Comparison of ENCODE assay signal across 17 cellular contexts in the genomic region with DNA sequence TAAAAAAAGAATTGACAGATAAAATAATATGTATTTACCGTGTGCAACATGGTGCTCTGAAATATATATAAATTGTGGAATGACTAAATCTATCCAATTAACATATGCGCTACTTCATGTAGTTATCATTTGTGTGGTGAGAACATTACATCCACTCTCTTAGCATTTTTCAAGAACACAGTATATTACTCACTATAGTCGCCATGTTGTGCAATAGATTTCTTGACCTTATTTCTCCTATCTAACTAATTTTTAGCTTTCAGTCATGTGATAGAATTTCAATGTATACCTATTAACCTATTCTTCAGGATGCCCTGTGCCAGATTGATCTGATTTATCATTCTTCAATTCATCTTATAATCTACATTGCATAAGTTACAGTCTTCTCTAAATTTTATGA.
"Had no signal": no experiment of that assay in that cellular context is flagged by ENCODE, and none has a peak within 500 bp of the region (broad histone marks: within the 10 kb centered on the region; RNA-seq: fewer than 3 reads in every experiment).

No MANE protein-coding gene starts in this region.

- DNase-seq: effector memory CD8-positive, alpha-beta T cell; immature natural killer cell; kidney; left cardiac atrium; left ventricle myocardium inferior; lower lobe of right lung; midbrain; occipital lobe; psoas muscle; retina; stimulated activated naive CD4-positive, alpha-beta T cell; trophoblast cell had no signal

- H3K36me3 ChIP-seq: gastroesophageal sphincter, left ventricle myocardium inferior, lower lobe of right lung had no signal

- H3K27ac ChIP-seq: epithelial cell of prostate, gastroesophageal sphincter, left ventricle myocardium inferior, lower lobe of right lung, parathyroid adenoma, psoas muscle had no signal

- H3K27me3 ChIP-seq: gastroesophageal sphincter had no signal

- H3K4me1 ChIP-seq: gastroesophageal sphincter, left ventricle myocardium inferior, lower lobe of right lung, parathyroid adenoma, psoas muscle had no signal

- H3K79me2 ChIP-seq: parathyroid adenoma had no signal

- H2AFZ ChIP-seq: parathyroid adenoma had no signal

- ATAC-seq: effector memory CD8-positive, alpha-beta T cell; gastroesophageal sphincter; left cardiac atrium; natural killer cell treated with Interleukin-12 subunit alpha and Interleukin-12 subunit beta and Interleukin-15 and Interleukin-18, amount 100 ng/mL, for 72 hours; psoas muscle; sciatic nerve had no signal

- H3K4me3 ChIP-seq: gastroesophageal sphincter, left ventricle myocardium inferior, lower lobe of right lung, psoas muscle had no signal

- H3K9ac ChIP-seq: parathyroid adenoma had no signal

- H3K9me3 ChIP-seq: lower lobe of right lung, psoas muscle had no signal
